8 cellular contexts compared by ENCODE assay signal in genomic region chr19:4556574-4557185, GRCh38. TPM values are rescaled to one million over a fixed set of nuclear protein-coding genes. Genes with fewer than 3 reads are reported as not detected.
DNase-seq lines count a peak whose midpoint lies in the region; ATAC-seq, FAIRE-seq and TF ChIP-seq lines count a peak whose summit lies in the region.

No MANE protein-coding gene starts in this region.

- H3K9me3 ChIP-seq in MG63 (no peaks in the 10 kb centered on the region), mucosa of descending colon (no peaks in the 10 kb centered on the region), small intestine (ENCODE audit: control insufficient read depth, low read depth) (no peaks in the 10 kb centered on the region)

- H3K4me1 Mint-ChIP-seq in WTC11 = peaks cover 9% of the 10 kb centered on the region

- CTCF ChIA-PET in WTC11 (lab: Charles Lee) = interaction anchor here (0.6 to 1.7 kb wide), 11 partner anchors 10 to 234 kb away, joined by 3 to 13 read pairs (median 5); partner anchors contain the start of gene PLIN5
- CTCF ChIA-PET in GM10248 (lab: Yijun Ruan, JAX) = interaction anchor here (1.0 to 2.3 kb wide), 7 partner anchors 10 to 79 kb away, joined by 3 to 11 read pairs (median 5); no protein-coding TSS in a partner anchor

- intact Hi-C loops in mucosa of descending colon (cut with DNase I, micrococcal nuclease) = no loop called here

- H3K27me3 ChIP-seq in MG63 = no peaks in the 10 kb centered on the region
- H3K27me3 ChIP-seq in small intestine (ENCODE audit: control insufficient read depth in 2 of 2, insufficient read depth in 2 of 2, low read length in 2 of 2) = no peaks in the 10 kb centered on the region

- H3K27me3 Mint-ChIP-seq in WTC11 (ENCODE audit: low read depth) = peaks cover 2% of the 10 kb centered on the region; the same call in 1 of the 2 replicates

- DNase-seq in ELF-1 (ENCODE audit: low read depth, low spot score) (peak; percentile 75), MG63 (peak; percentile 43), WTC11 (ENCODE audit: low spot score) (peak; percentile 84), mucosa of descending colon (peak; percentile 46 to 76 (median 61)), ureter (ENCODE audit: low spot score) (no peak), small intestine (no peak), GM10248 (ENCODE audit: extremely low spot score) (no peak)

- H3K36me3 Mint-ChIP-seq in WTC11 = peaks cover 35% of the 10 kb centered on the region

- H3K4me1 ChIP-seq in mucosa of descending colon (ENCODE audit: low read depth) = no peaks in the 10 kb centered on the region
- no peaks in the 10 kb centered on the region for H3K4me1 ChIP-seq in small intestine (ENCODE audit: control insufficient read depth in 2 of 2, insufficient read depth in 1 of 2, low read depth in 1 of 2, low read length in 1 of 2)

- no peak for TF ChIP-seq CTCF in WTC11 (IDR thresholded peaks at IDR 0.05)
- TF ChIP-seq CTCF in mucosa of descending colon (IDR thresholded peaks at IDR 0.05) = no peak
- no peak for TF ChIP-seq CTCF in GM10248 (IDR thresholded peaks at IDR 0.05; ENCODE audit: control extremely low read depth, extremely low read depth, low read depth, missing control alignments)

- 60 to 76% (median 72%) methylated on average over 27 to 28 of the region's 28 CpGs for WGBS in small intestine, 3 donors

- no peak overlapping the region for H3K27ac Mint-ChIP-seq in WTC11

- H3K4me3 Mint-ChIP-seq in WTC11 = no peak overlapping the region

- POLR2A ChIA-PET in WTC11 (lab: Charles Lee) = interaction anchor here (1.1 kb wide), 1 partner anchor 113 kb away, joined by 4 read pairs; no protein-coding TSS in a partner anchor
- POLR2A ChIA-PET in GM10248 (lab: Yijun Ruan, JAX) = no interaction called here

- H3K27ac ChIP-seq in small intestine (ENCODE audit: low read depth in 1 of 2, low read length in 1 of 2) = no peak overlapping the region

- H3K36me3 ChIP-seq in MG63 = no peaks in the 10 kb centered on the region
- no peaks in the 10 kb centered on the region for H3K36me3 ChIP-seq in mucosa of descending colon (ENCODE audit: low read depth)
- no peaks in the 10 kb centered on the region for H3K36me3 ChIP-seq in small intestine (ENCODE audit: control insufficient read depth in 2 of 2, insufficient read depth in 2 of 2, low read length in 2 of 2)

- H3K9me3 Mint-ChIP-seq in WTC11 = no peaks in the 10 kb centered on the region

- H3K4me3 ChIP-seq in MG63 (no peak overlapping the region), mucosa of descending colon (no peak overlapping the region), small intestine (ENCODE audit: low read depth in 1 of 2, low read length in 2 of 2) (no peak overlapping the region)

- FAIRE-seq in small intestine (lab: Jason Lieb, UNC) = no peak

- ATAC-seq in WTC11 (peak; percentile 73), mucosa of descending colon (peak; percentile 87), HG02885 (IDR thresholded peaks at IDR 0.05; ENCODE audit: poor library complexity, unreplicated experiment) (no peak)

TF ChIP-seq in WTC11, 78 proteins besides CTCF, POLR2A, EP300 and RAD21 (continues in another document):
- TF ChIP-seq, protein P1, sequence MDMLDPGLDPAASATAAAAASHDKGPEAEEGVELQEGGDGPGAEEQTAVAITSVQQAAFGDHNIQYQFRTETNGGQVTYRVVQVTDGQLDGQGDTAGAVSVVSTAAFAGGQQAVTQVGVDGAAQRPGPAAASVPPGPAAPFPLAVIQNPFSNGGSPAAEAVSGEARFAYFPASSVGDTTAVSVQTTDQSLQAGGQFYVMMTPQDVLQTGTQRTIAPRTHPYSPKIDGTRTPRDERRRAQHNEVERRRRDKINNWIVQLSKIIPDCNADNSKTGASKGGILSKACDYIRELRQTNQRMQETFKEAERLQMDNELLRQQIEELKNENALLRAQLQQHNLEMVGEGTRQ (CRISPR knock-in tag; IDR thresholded peaks at IDR 0.05) = no peak
- TF ChIP-seq ZNF263 (CRISPR knock-in tag; IDR thresholded peaks at IDR 0.05; ENCODE audit: low read depth) (no peak), PRRX2 (CRISPR knock-in tag; IDR thresholded peaks at IDR 0.05) (no peak), ZNF219 (CRISPR knock-in tag; IDR thresholded peaks at IDR 0.05; ENCODE audit: borderline replicate concordance) (no peak), ATF3 (CRISPR knock-in tag; conservative IDR thresholded peaks at IDR 0.05) (no peak)
- TF ChIP-seq, protein P2, sequence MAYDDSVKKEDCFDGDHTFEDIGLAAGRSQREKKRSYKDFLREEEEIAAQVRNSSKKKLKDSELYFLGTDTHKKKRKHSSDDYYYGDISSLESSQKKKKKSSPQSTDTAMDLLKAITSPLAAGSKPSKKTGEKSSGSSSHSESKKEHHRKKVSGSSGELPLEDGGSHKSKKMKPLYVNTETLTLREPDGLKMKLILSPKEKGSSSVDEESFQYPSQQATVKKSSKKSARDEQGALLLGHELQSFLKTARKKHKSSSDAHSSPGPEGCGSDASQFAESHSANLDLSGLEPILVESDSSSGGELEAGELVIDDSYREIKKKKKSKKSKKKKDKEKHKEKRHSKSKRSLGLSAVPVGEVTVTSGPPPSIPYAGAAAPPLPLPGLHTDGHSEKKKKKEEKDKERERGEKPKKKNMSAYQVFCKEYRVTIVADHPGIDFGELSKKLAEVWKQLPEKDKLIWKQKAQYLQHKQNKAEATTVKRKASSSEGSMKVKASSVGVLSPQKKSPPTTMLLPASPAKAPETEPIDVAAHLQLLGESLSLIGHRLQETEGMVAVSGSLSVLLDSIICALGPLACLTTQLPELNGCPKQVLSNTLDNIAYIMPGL (CRISPR knock-in tag; IDR thresholded peaks at IDR 0.05) = no peak
- TF ChIP-seq, protein P3, sequence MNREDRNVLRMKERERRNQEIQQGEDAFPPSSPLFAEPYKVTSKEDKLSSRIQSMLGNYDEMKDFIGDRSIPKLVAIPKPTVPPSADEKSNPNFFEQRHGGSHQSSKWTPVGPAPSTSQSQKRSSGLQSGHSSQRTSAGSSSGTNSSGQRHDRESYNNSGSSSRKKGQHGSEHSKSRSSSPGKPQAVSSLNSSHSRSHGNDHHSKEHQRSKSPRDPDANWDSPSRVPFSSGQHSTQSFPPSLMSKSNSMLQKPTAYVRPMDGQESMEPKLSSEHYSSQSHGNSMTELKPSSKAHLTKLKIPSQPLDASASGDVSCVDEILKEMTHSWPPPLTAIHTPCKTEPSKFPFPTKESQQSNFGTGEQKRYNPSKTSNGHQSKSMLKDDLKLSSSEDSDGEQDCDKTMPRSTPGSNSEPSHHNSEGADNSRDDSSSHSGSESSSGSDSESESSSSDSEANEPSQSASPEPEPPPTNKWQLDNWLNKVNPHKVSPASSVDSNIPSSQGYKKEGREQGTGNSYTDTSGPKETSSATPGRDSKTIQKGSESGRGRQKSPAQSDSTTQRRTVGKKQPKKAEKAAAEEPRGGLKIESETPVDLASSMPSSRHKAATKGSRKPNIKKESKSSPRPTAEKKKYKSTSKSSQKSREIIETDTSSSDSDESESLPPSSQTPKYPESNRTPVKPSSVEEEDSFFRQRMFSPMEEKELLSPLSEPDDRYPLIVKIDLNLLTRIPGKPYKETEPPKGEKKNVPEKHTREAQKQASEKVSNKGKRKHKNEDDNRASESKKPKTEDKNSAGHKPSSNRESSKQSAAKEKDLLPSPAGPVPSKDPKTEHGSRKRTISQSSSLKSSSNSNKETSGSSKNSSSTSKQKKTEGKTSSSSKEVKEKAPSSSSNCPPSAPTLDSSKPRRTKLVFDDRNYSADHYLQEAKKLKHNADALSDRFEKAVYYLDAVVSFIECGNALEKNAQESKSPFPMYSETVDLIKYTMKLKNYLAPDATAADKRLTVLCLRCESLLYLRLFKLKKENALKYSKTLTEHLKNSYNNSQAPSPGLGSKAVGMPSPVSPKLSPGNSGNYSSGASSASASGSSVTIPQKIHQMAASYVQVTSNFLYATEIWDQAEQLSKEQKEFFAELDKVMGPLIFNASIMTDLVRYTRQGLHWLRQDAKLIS (CRISPR knock-in tag; IDR thresholded peaks at IDR 0.05; ENCODE audit: borderline replicate concordance) = no peak
- TF ChIP-seq, protein P4, sequence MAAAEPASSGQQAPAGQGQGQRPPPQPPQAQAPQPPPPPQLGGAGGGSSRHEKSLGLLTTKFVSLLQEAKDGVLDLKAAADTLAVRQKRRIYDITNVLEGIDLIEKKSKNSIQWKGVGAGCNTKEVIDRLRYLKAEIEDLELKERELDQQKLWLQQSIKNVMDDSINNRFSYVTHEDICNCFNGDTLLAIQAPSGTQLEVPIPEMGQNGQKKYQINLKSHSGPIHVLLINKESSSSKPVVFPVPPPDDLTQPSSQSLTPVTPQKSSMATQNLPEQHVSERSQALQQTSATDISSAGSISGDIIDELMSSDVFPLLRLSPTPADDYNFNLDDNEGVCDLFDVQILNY (CRISPR knock-in tag; IDR thresholded peaks at IDR 0.05) = no peak

RNA-seq across cellular contexts. Expression of gene SEMA6B, which starts 2.8 kb away (rescaled TPM):
- 4.5 and 5.7 TPM in 2 replicates for total RNA-seq in MG63 (2014; rRNA removed; shearing (Covaris generic); ENCODE audit: low replicate concordance)
- total RNA-seq in WTC11 (2021) (45.1 to 52.1 TPM (median 49.1 TPM) in 3 replicates), mucosa of descending colon (1 to 10 TPM; 2.5 to 8.4 (median 5.9) TPM), ureter (12.3 TPM)
- 1 to 10 TPM in 2 of 3 donors, under 1 TPM in 1; 0.22 to 6.0 (median 1.1) TPM for polyA plus RNA-seq in small intestine

RNA-seq across cellular contexts. Expression of gene LRG1, which starts 16.8 kb away (rescaled TPM):
- not detected in 2 replicates for total RNA-seq in MG63 (2014; rRNA removed; shearing (Covaris generic); ENCODE audit: low replicate concordance)
- total RNA-seq in WTC11 (2021) (0.81 to 1.2 TPM (median 0.87 TPM) in 3 replicates), mucosa of descending colon (10 to 100 TPM in 2 of 3 donors, 1 to 10 TPM in 1; 7.9 to 25.0 (median 22.8) TPM), ureter (19.4 TPM)
- polyA plus RNA-seq in small intestine = 1 to 10 TPM in 1 of 3 donors, under 1 TPM in 2; 0.67 to 9.8 (median 0.81) TPM

RNA-seq across cellular contexts. Expression of gene PLIN5, which starts 21.7 kb away (rescaled TPM):
- total RNA-seq in MG63 (2014; rRNA removed; shearing (Covaris generic); ENCODE audit: low replicate concordance) = not detected in 2 replicates
- 3.3 to 4.2 TPM (median 3.9 TPM) in 3 replicates for total RNA-seq in WTC11 (2021)
- total RNA-seq in mucosa of descending colon = 1 to 10 TPM; 3.2 to 6.7 (median 4.5) TPM
- 30.3 TPM for total RNA-seq in ureter
- polyA plus RNA-seq in small intestine = 1 to 10 TPM in 2 of 3 donors, under 1 TPM in 1; 0.27 to 4.5 (median 2.5) TPM

RNA-seq across cellular contexts. Expression of gene PLIN4, which starts 38.4 kb away (rescaled TPM):
- not detected in 2 replicates for total RNA-seq in MG63 (2014; rRNA removed; shearing (Covaris generic); ENCODE audit: low replicate concordance)
- 0.35 to 0.62 TPM (median 0.57 TPM) in 3 replicates for total RNA-seq in WTC11 (2021)
- 10 to 100 TPM in 1 of 3 donors, 1 to 10 TPM in 2; 2.8 to 90.0 (median 3.4) TPM for total RNA-seq in mucosa of descending colon
- total RNA-seq in ureter = 27.1 TPM
- polyA plus RNA-seq in small intestine = 10 to 100 TPM in 1 of 3 donors, 1 to 10 TPM in 1, under 1 TPM in 1; 0.89 to 16.9 (median 1.4) TPM

Comparison
In these comparisons a context has a peak if more than half of its experiments do, and no peak if none do; other contexts are left out.
1. DNase-seq: peak in ELF-1 (single experiment), MG63 (single experiment), WTC11 (single experiment) and mucosa of descending colon (3 of 3); none in ureter (single experiment), small intestine (single experiment) and GM10248 (single experiment).